Comparison of ENCODE assay signal across 9 cellular contexts in the genomic region with DNA sequence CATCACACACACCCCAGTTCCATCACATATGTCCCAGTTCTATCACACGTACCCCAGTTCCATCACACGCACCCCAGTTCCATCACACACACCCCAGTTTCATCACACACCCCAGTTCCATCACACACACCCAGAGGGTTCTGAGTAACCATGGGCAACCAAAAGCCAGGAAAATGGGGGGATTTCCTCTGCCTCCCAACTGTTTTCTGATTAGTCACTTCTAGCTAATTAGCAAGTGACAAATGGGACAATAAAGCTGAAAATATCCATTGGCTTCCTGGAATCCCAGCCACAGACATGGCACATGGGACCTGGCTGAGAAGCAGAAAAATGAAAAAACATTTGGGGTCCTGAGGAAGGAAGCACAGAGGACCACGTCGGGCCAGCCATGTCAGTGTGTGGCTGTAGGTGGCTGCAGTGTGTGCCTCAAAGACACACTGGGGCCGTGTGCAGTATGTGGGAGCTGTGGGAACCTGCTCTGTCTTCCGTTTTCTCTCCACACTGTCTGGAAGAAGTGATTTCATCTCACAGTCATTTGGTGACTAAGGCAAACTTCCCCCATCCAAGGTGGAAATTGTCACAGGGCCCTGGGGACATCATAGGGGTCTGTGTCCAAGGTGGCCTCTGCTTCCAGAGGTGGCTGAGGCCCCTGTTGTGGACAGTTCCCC.
A peak's percentile ranks its signal among the peaks of the same experiment; 100 is the strongest.
DNase-seq lines count a peak whose midpoint lies in the region; ATAC-seq lines count a peak whose summit lies in the region.
"Had no signal": no experiment of that assay in that cellular context is flagged by ENCODE, and none has a peak within 500 bp of the region (broad histone marks: within the 10 kb centered on the region; RNA-seq: fewer than 3 reads in every experiment).

No MANE protein-coding gene starts in this region.

- H3K4me1 Mint-ChIP-seq in CD4-positive, CD25-positive, alpha-beta regulatory T cell, result peaks cover 0 to 49% (median 18%) of the 10 kb centered on the region in 4 donors
- H3K4me1 Mint-ChIP-seq in activated naive CD8-positive, alpha-beta T cell treated with anti-CD3 and anti-CD28 coated beads, Interleukin-2, amount 10 ng/mL, durations not matched to agents 7 days and 5 days, result peaks cover 41% of the 10 kb centered on the region
- H3K4me1 Mint-ChIP-seq in memory B cell, result peaks cover 26% of the 10 kb centered on the region

- H3K9me2 ChIP-seq in Karpas-422 (replicated peaks; ENCODE audit: insufficient read depth, low read length), result no peaks in the 10 kb centered on the region

- no peak overlapping the region for H3K4me2 ChIP-seq in Karpas-422 (ENCODE audit: low read depth, low read length, poor library complexity, severe bottlenecking)
- H3K4me2 ChIP-seq: KMS-11 had no signal

- no peak overlapping the region for H3K4me3 ChIP-seq in CD4-positive, CD25-positive, alpha-beta regulatory T cell (ENCODE audit: low read depth, low read length)
- no peak overlapping the region for H3K4me3 ChIP-seq in Karpas-422 (ENCODE audit: low read length)

- DNase-seq in CD4-positive, CD25-positive, alpha-beta regulatory T cell, result no peak
- DNase-seq in activated naive CD8-positive, alpha-beta T cell treated with anti-CD3 and anti-CD28 coated beads, Interleukin-2, amount 10 ng/mL, durations not matched to agents 7 days and 5 days, result no peak
- DNase-seq in memory B cell (ENCODE audit: low spot score in 2 of 2) (no peak), left colon (no peak), DMS79 treated with DMSO at 0.1 percent for 48 hours (lab: John Stamatoyannopoulos, UW) (no peak), NK-92 (lab: John Stamatoyannopoulos, UW; ENCODE audit: unreplicated experiment) (no peak), Karpas-422 (no peak)

- H4K20me1 ChIP-seq in Karpas-422 (ENCODE audit: insufficient read depth, low read depth, low read length), result peaks cover 35% of the 10 kb centered on the region; the same call in 1 of the 2 replicates

- H3K4me3 Mint-ChIP-seq in CD4-positive, CD25-positive, alpha-beta regulatory T cell, result no peak overlapping the region
- H3K4me3 Mint-ChIP-seq in activated naive CD8-positive, alpha-beta T cell treated with anti-CD3 and anti-CD28 coated beads, Interleukin-2, amount 10 ng/mL, durations not matched to agents 7 days and 5 days, result no peak overlapping the region
- H3K4me3 Mint-ChIP-seq in memory B cell, result no peak overlapping the region

- H3K27me3 Mint-ChIP-seq in CD4-positive, CD25-positive, alpha-beta regulatory T cell, result peaks cover 4% of the 10 kb centered on the region
- no peaks in the 10 kb centered on the region for H3K27me3 Mint-ChIP-seq in activated naive CD8-positive, alpha-beta T cell treated with anti-CD3 and anti-CD28 coated beads, Interleukin-2, amount 10 ng/mL, durations not matched to agents 7 days and 5 days
- no peaks in the 10 kb centered on the region for H3K27me3 Mint-ChIP-seq in memory B cell

- peak overlapping the region in 2 of 3 donors; percentile 65 to 67 for H3K27ac Mint-ChIP-seq in CD4-positive, CD25-positive, alpha-beta regulatory T cell
- peak overlapping the region; percentile 57 for H3K27ac Mint-ChIP-seq in activated naive CD8-positive, alpha-beta T cell treated with anti-CD3 and anti-CD28 coated beads, Interleukin-2, amount 10 ng/mL, durations not matched to agents 7 days and 5 days
- H3K27ac Mint-ChIP-seq in memory B cell, result peak overlapping the region; percentile 88

- no peak overlapping the region for H3K27ac ChIP-seq in CD4-positive, CD25-positive, alpha-beta regulatory T cell (ENCODE audit: insufficient read depth, low read length, poor library complexity, severe bottlenecking)
- no peak overlapping the region for H3K27ac ChIP-seq in Karpas-422 (ENCODE audit: low read length)
- H3K27ac ChIP-seq: KMS-11 had no signal

- peaks cover 6% of the 10 kb centered on the region for H3K4me1 ChIP-seq in CD4-positive, CD25-positive, alpha-beta regulatory T cell (ENCODE audit: control insufficient read depth, insufficient read depth, low read length, poor library complexity, severe bottlenecking)
- H3K4me1 ChIP-seq in Karpas-422 (ENCODE audit: low read length), result no peaks in the 10 kb centered on the region

- no peaks in the 10 kb centered on the region for H3K9me3 ChIP-seq in CD4-positive, CD25-positive, alpha-beta regulatory T cell (ENCODE audit: control insufficient read depth in 2 of 2, low read length in 2 of 2)
- H3K9me3 ChIP-seq in Karpas-422 (ENCODE audit: low read length), result no peaks in the 10 kb centered on the region

- no peaks in the 10 kb centered on the region for H3K79me2 ChIP-seq in Karpas-422 (ENCODE audit: low read length)

- peaks cover 10% of the 10 kb centered on the region for H3K36me3 Mint-ChIP-seq in CD4-positive, CD25-positive, alpha-beta regulatory T cell
- H3K36me3 Mint-ChIP-seq in activated naive CD8-positive, alpha-beta T cell treated with anti-CD3 and anti-CD28 coated beads, Interleukin-2, amount 10 ng/mL, durations not matched to agents 7 days and 5 days, result peaks cover 14% of the 10 kb centered on the region
- H3K36me3 Mint-ChIP-seq in memory B cell, result peaks cover 16% of the 10 kb centered on the region

- ATAC-seq in CD4-positive, CD25-positive, alpha-beta regulatory T cell (ENCODE audit: low read depth in 2 of 2), result no peak
- ATAC-seq in HG02798 (IDR thresholded peaks at IDR 0.05; ENCODE audit: poor library complexity, unreplicated experiment), result peak; percentile 42
- peak; percentile 26 for ATAC-seq in activated naive CD8-positive, alpha-beta T cell treated with anti-CD3 and anti-CD28 coated beads, Interleukin-2, amount 10 ng/mL, durations not matched to agents 7 days and 5 days (ENCODE audit: low read depth)
- ATAC-seq in memory B cell (ENCODE audit: low read depth), result no peak
- no peak for ATAC-seq in left colon

- intact Hi-C loops in left colon (cut with DNase I, micrococcal nuclease), result no loop called here

- POLR2A ChIA-PET in activated naive CD8-positive, alpha-beta T cell treated with anti-CD3 and anti-CD28 coated beads, Interleukin-2, amount 10 ng/mL, durations not matched to agents 7 days and 5 days (lab: Charles Lee), result no interaction called here

- H2AFZ ChIP-seq in Karpas-422 (ENCODE audit: low read length), result no peak overlapping the region

- H3K9ac ChIP-seq in Karpas-422 (ENCODE audit: low read length), result no peak overlapping the region
- H3K9ac ChIP-seq: KMS-11 had no signal

- no peaks in the 10 kb centered on the region for H3K36me3 ChIP-seq in CD4-positive, CD25-positive, alpha-beta regulatory T cell (ENCODE audit: control insufficient read depth, insufficient read depth, low read length)
- no peaks in the 10 kb centered on the region for H3K36me3 ChIP-seq in Karpas-422 (ENCODE audit: insufficient read depth, low read length)

- H3K9me3 Mint-ChIP-seq in CD4-positive, CD25-positive, alpha-beta regulatory T cell, result no peaks in the 10 kb centered on the region
- H3K9me3 Mint-ChIP-seq in activated naive CD8-positive, alpha-beta T cell treated with anti-CD3 and anti-CD28 coated beads, Interleukin-2, amount 10 ng/mL, durations not matched to agents 7 days and 5 days, result no peaks in the 10 kb centered on the region
- H3K9me3 Mint-ChIP-seq in memory B cell, result no peaks in the 10 kb centered on the region

- no peaks in the 10 kb centered on the region for H3K27me3 ChIP-seq in CD4-positive, CD25-positive, alpha-beta regulatory T cell (ENCODE audit: control insufficient read depth, insufficient read depth, low read length)
- H3K27me3 ChIP-seq in Karpas-422 (ENCODE audit: low read length), result no peaks in the 10 kb centered on the region

Comparison
In these comparisons a context has a peak if more than half of its experiments do, and no peak if none do; other contexts are left out.
1. ATAC-seq: peak in HG02798 (single experiment) and activated naive CD8-positive, alpha-beta T cell treated with anti-CD3 and anti-CD28 coated beads, Interleukin-2, amount 10 ng/mL, durations not matched to agents 7 days and 5 days (single experiment); none in CD4-positive, CD25-positive, alpha-beta regulatory T cell (0 of 2), memory B cell (single experiment) and left colon (single experiment).
2. Peak in every context shown above with its lines, with median percentiles within 50 percentile points of each other: H3K27ac Mint-ChIP-seq.